Comparison of ENCODE assay signal across 14 cellular contexts in genomic region chr7:6346581-6346980, GRCh38. TPM values are rescaled to one million over a fixed set of nuclear protein-coding genes. Genes with fewer than 3 reads are reported as not detected.
DNase-seq lines count a peak whose midpoint lies in the region; TF ChIP-seq lines count a peak whose summit lies in the region.
"Had no signal": no experiment of that assay in that cellular context is flagged by ENCODE, and none has a peak within 500 bp of the region (broad histone marks: within the 10 kb centered on the region; RNA-seq: fewer than 3 reads in every experiment).

No MANE protein-coding gene starts in this region.

- peaks cover 18% of the 10 kb centered on the region for H3F3A ChIP-seq in neural progenitor cell (ENCODE audit: low read depth)

- TF ChIP-seq EP300 in ovary (IDR thresholded peaks at IDR 0.05): no peak

- H3K9me3 Mint-ChIP-seq in activated T-helper 2 cell treated with anti-CD3 and anti-CD28 coated beads, Interferon-gamma antibody, Interleukin-2, Interleukin-4, amounts not matched to agents 10 μg/mL and 5 μg/mL and 100 μg/mL, durations not matched to agents 14 hours and 24 hours and 36 hours: no peaks in the 10 kb centered on the region
- no peaks in the 10 kb centered on the region for H3K9me3 Mint-ChIP-seq in neural progenitor cell
- H3K9me3 Mint-ChIP-seq: HFFc6 had no signal

- peak overlapping the region; percentile 13 for H3K4me3 Mint-ChIP-seq in activated T-helper 2 cell treated with anti-CD3 and anti-CD28 coated beads, Interferon-gamma antibody, Interleukin-2, Interleukin-4, amounts not matched to agents 10 μg/mL and 5 μg/mL and 100 μg/mL, durations not matched to agents 14 hours and 24 hours and 36 hours (ENCODE audit: low read depth)
- peak overlapping the region; percentile 78 for H3K4me3 Mint-ChIP-seq in neural progenitor cell

- H3K27ac ChIP-seq in neural progenitor cell (no peak overlapping the region), ovary (no peak overlapping the region)
- H3K27ac ChIP-seq: breast epithelium, gastroesophageal sphincter, skin epidermis had no signal

- H3K4me3 ChIP-seq in neural progenitor cell (no peak overlapping the region), ovary (no peak overlapping the region)
- H3K4me3 ChIP-seq: breast epithelium, gastroesophageal sphincter, skin epidermis had no signal

- no peak overlapping the region for H3K4me2 ChIP-seq in neural progenitor cell

- POLR2A ChIA-PET in HEK293T (lab: Yijun Ruan, JAX): no interaction called here

- H3K4me1 ChIP-seq in neural progenitor cell (no peaks in the 10 kb centered on the region), ovary (ENCODE audit: insufficient read depth) (no peaks in the 10 kb centered on the region)
- H3K4me1 ChIP-seq: breast epithelium had no signal

- H3K4me1 Mint-ChIP-seq in activated T-helper 2 cell treated with anti-CD3 and anti-CD28 coated beads, Interferon-gamma antibody, Interleukin-2, Interleukin-4, amounts not matched to agents 10 μg/mL and 5 μg/mL and 100 μg/mL, durations not matched to agents 14 hours and 24 hours and 36 hours (ENCODE audit: low read depth): peaks cover 1% of the 10 kb centered on the region
- H3K4me1 Mint-ChIP-seq in neural progenitor cell: peaks cover 4% of the 10 kb centered on the region

- H3K27me3 Mint-ChIP-seq in activated T-helper 2 cell treated with anti-CD3 and anti-CD28 coated beads, Interferon-gamma antibody, Interleukin-2, Interleukin-4, amounts not matched to agents 10 μg/mL and 5 μg/mL and 100 μg/mL, durations not matched to agents 14 hours and 24 hours and 36 hours (ENCODE audit: low read depth): no peaks in the 10 kb centered on the region
- H3K27me3 Mint-ChIP-seq in neural progenitor cell (ENCODE audit: insufficient read depth, low read depth): peaks cover 3% of the 10 kb centered on the region

- no peak overlapping the region for H3K9ac ChIP-seq in neural progenitor cell

- no peaks in the 10 kb centered on the region for H3K9me3 ChIP-seq in neural progenitor cell (ENCODE audit: low read depth)
- no peaks in the 10 kb centered on the region for H3K9me3 ChIP-seq in ovary
- H3K9me3 ChIP-seq: breast epithelium, gastroesophageal sphincter had no signal

- TF ChIP-seq POLR2A in ovary (IDR thresholded peaks at IDR 0.05): no peak

- WGBS in ovary, 3 donors: 81 to 88% (median 86%) methylated on average over 8 of the region's 8 CpGs

- CTCF ChIA-PET in HEK293T (lab: Yijun Ruan, JAX): no interaction called here

- H2AFZ ChIP-seq in neural progenitor cell (replicated peaks): no peak overlapping the region

- peaks cover 35% of the 10 kb centered on the region for H4K20me1 ChIP-seq in neural progenitor cell (ENCODE audit: low read depth)

- H3K36me3 ChIP-seq in neural progenitor cell (no peaks in the 10 kb centered on the region), ovary (no peaks in the 10 kb centered on the region)
- H3K36me3 ChIP-seq: breast epithelium had no signal

- H3K36me3 Mint-ChIP-seq in activated T-helper 2 cell treated with anti-CD3 and anti-CD28 coated beads, Interferon-gamma antibody, Interleukin-2, Interleukin-4, amounts not matched to agents 10 μg/mL and 5 μg/mL and 100 μg/mL, durations not matched to agents 14 hours and 24 hours and 36 hours (ENCODE audit: low read depth): no peaks in the 10 kb centered on the region
- peaks cover 11% of the 10 kb centered on the region for H3K36me3 Mint-ChIP-seq in neural progenitor cell

- no peak overlapping the region for H3K27ac Mint-ChIP-seq in activated T-helper 2 cell treated with anti-CD3 and anti-CD28 coated beads, Interferon-gamma antibody, Interleukin-2, Interleukin-4, amounts not matched to agents 10 μg/mL and 5 μg/mL and 100 μg/mL, durations not matched to agents 14 hours and 24 hours and 36 hours
- H3K27ac Mint-ChIP-seq in neural progenitor cell: no peak overlapping the region
- H3K27ac Mint-ChIP-seq: HFFc6 had no signal

- intact Hi-C loops in activated T-helper 2 cell treated with anti-CD3 and anti-CD28 coated beads, Interferon-gamma antibody, Interleukin-2, Interleukin-4, amounts not matched to agents 10 μg/mL and 5 μg/mL and 100 μg/mL, durations not matched to agents 14 hours and 24 hours and 36 hours (cut with micrococcal nuclease): no loop called here
- intact Hi-C loops in ovary (cut with DNase I): no loop called here

- H3K27me3 ChIP-seq in neural progenitor cell (no peaks in the 10 kb centered on the region), ovary (no peaks in the 10 kb centered on the region)
- H3K27me3 ChIP-seq: breast epithelium, gastroesophageal sphincter had no signal

- H3K79me2 ChIP-seq in neural progenitor cell (ENCODE audit: low read depth): peaks cover 66% of the 10 kb centered on the region

- DNase-seq in ELF-1 (ENCODE audit: low read depth, low spot score) (peak; percentile 47), NCI-H146 treated with DMSO at 0.1 percent for 48 hours (lab: John Stamatoyannopoulos, UW; ENCODE audit: unreplicated experiment) (peak; percentile 79), neural progenitor cell (ENCODE audit: low spot score) (peak; percentile 13), ovary (no peak), anterior cingulate cortex (lab: John Stamatoyannopoulos, UW) (no peak), HEK293T (ENCODE audit: extremely low spot score) (no peak)
- DNase-seq in activated T-helper 2 cell treated with anti-CD3 and anti-CD28 coated beads, Interferon-gamma antibody, Interleukin-2, Interleukin-4, amounts not matched to agents 10 μg/mL and 5 μg/mL and 100 μg/mL, durations not matched to agents 14 hours and 24 hours and 36 hours (ENCODE audit: low spot score): no peak
- DNase-seq: HFFc6, kidney glomerular epithelial cell, NCI-H1930, OCI-M1 had no signal

- TF ChIP-seq CTCF in neural progenitor cell (IDR thresholded peaks at IDR 0.05) (no peak), ovary (IDR thresholded peaks at IDR 0.05) (no peak)

TF ChIP-seq in HEK293T, 16 proteins besides CTCF, POLR2A, EP300 and RAD21:
- no peak for TF ChIP-seq SUZ12 (IDR thresholded peaks at IDR 0.05)
- TF ChIP-seq ELF4 (IDR thresholded peaks at IDR 0.05): no peak
- TF ChIP-seq LEF1 (IDR thresholded peaks at IDR 0.05; ENCODE audit: borderline replicate concordance): no peak
- TF ChIP-seq SP1 (IDR thresholded peaks at IDR 0.05): no peak
- no peak for TF ChIP-seq FOXK2 (IDR thresholded peaks at IDR 0.05)
- no peak for TF ChIP-seq TARDBP (IDR thresholded peaks at IDR 0.05)
- TF ChIP-seq CTBP1 (IDR thresholded peaks at IDR 0.05; ENCODE audit: borderline replicate concordance): no peak
- no peak for TF ChIP-seq ZNF384 (IDR thresholded peaks at IDR 0.05)

RNA-seq across cellular contexts. Expression of gene FAM220A, which starts 2.2 kb away (rescaled TPM):
- 7.6 and 8.9 TPM in 2 replicates for total RNA-seq in activated T-helper 2 cell treated with anti-CD3 and anti-CD28 coated beads, Interferon-gamma antibody, Interleukin-2, Interleukin-4, amounts not matched to agents 10 μg/mL and 5 μg/mL and 100 μg/mL, durations not matched to agents 14 hours and 24 hours and 36 hours
- 27.4 and 31.8 TPM in 2 replicates for total RNA-seq in neural progenitor cell (ENCODE audit: low replicate concordance)
- 10 to 100 TPM; 13.5 to 27.2 (median 18.6) TPM for total RNA-seq in ovary
- 10 to 100 TPM; 12.1 to 14.2 TPM for polyA plus RNA-seq in ovary

RNA-seq across cellular contexts. Expression of gene RAC1, which starts 27.7 kb away (rescaled TPM):
- total RNA-seq in activated T-helper 2 cell treated with anti-CD3 and anti-CD28 coated beads, Interferon-gamma antibody, Interleukin-2, Interleukin-4, amounts not matched to agents 10 μg/mL and 5 μg/mL and 100 μg/mL, durations not matched to agents 14 hours and 24 hours and 36 hours: 174 and 175 TPM in 2 replicates
- 67.9 and 91.8 TPM in 2 replicates for total RNA-seq in neural progenitor cell (ENCODE audit: low replicate concordance)
- total RNA-seq in ovary: 100 to 1,000 TPM; 101 to 208 (median 198) TPM
- 100 to 1,000 TPM; 153 to 389 TPM for polyA plus RNA-seq in ovary

Comparison
In these comparisons a context has a peak if more than half of its experiments do, and no peak if none do; other contexts are left out.
1. DNase-seq: peak in ELF-1 (single experiment), NCI-H146 treated with DMSO at 0.1 percent for 48 hours (single experiment) and neural progenitor cell (single experiment); none in activated T-helper 2 cell treated with anti-CD3 and anti-CD28 coated beads, Interferon-gamma antibody, Interleukin-2, Interleukin-4, amounts not matched to agents 10 μg/mL and 5 μg/mL and 100 μg/mL, durations not matched to agents 14 hours and 24 hours and 36 hours (single experiment), ovary (0 of 5), anterior cingulate cortex (0 of 58) and HEK293T (single experiment).